Comparison of ENCODE assay signal across 22 cellular contexts in the genomic region with DNA sequence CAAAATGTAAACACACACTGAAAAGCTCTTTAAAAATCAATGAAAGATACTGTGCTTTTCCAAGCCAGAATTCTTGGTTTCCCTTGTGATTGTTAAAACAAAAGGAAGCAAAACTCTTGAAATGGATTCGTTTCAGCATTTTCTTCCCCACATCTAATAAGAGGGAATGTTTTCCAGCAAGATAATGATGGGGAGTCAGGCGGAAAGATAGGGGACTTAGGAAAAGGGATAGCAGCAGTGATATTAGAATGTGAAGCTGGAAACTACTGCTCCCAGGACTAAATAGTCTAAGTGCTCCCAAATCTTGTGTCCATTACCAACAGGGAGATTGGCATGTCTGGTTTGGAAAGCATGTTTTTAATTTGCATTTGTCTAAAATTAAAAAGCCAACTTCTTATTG.
A peak's percentile ranks its signal among the peaks of the same experiment; 100 is the strongest.
DNase-seq lines count a peak whose midpoint lies in the region; ATAC-seq, FAIRE-seq and TF ChIP-seq lines count a peak whose summit lies in the region.
"Had no signal": no experiment of that assay in that cellular context is flagged by ENCODE, and none has a peak within 500 bp of the region (broad histone marks: within the 10 kb centered on the region; RNA-seq: fewer than 3 reads in every experiment).

No MANE protein-coding gene starts in this region.

- no peaks in the 10 kb centered on the region for H3K27me3 Mint-ChIP-seq in endodermal cell (ENCODE audit: insufficient read depth)
- no peaks in the 10 kb centered on the region for H3K27me3 Mint-ChIP-seq in naive thymus-derived CD8-positive, alpha-beta T cell
- H3K27me3 Mint-ChIP-seq: CD4-positive, CD25-positive, alpha-beta regulatory T cell had no signal

- no peak for FAIRE-seq in GM12892 (lab: Jason Lieb, UNC)
- FAIRE-seq: H54, K562 had no signal

- no peak overlapping the region for H3K4me3 ChIP-seq in OCI-LY3 (ENCODE audit: low read length)
- H3K4me3 ChIP-seq in thyroid gland (replicated peaks in 1 of 3) = peak overlapping the region in 1 of 3 donors; percentile 1
- H3K4me3 ChIP-seq in endodermal cell (ENCODE audit: low read length) = no peak overlapping the region
- H3K4me3 ChIP-seq: BLaER1, K562, Peyer's patch had no signal

- H3K36me3 ChIP-seq in OCI-LY3 (replicated peaks; ENCODE audit: low read depth, low read length) (no peaks in the 10 kb centered on the region), thyroid gland (no peaks in the 10 kb centered on the region), endodermal cell (ENCODE audit: control insufficient read depth, insufficient read depth, low read length) (no peaks in the 10 kb centered on the region)
- H3K36me3 ChIP-seq: Peyer's patch had no signal

- peaks cover 12% of the 10 kb centered on the region for H3K4me1 Mint-ChIP-seq in endodermal cell
- peaks cover 0 to 2% (median 0%) of the 10 kb centered on the region in 4 donors for H3K4me1 Mint-ChIP-seq in naive thymus-derived CD8-positive, alpha-beta T cell
- H3K4me1 Mint-ChIP-seq: CD4-positive, CD25-positive, alpha-beta regulatory T cell had no signal

- H4K20me1 ChIP-seq in OCI-LY3 (ENCODE audit: insufficient read depth, low read length) = no peaks in the 10 kb centered on the region

- TF ChIP-seq CTCF in OCI-LY3 (IDR thresholded peaks at IDR 0.05; ENCODE audit: low read depth, low read length) (no peak), thyroid gland (IDR thresholded peaks at IDR 0.05) (no peak), endodermal cell (conservative IDR thresholded peaks at IDR 0.05) (no peak)

- H3K27ac Mint-ChIP-seq in endodermal cell = no peak overlapping the region
- no peak overlapping the region for H3K27ac Mint-ChIP-seq in naive thymus-derived CD8-positive, alpha-beta T cell
- H3K27ac Mint-ChIP-seq: CD4-positive, CD25-positive, alpha-beta regulatory T cell had no signal

- H3K9me3 ChIP-seq in OCI-LY3 (ENCODE audit: insufficient read depth, low read length) (no peaks in the 10 kb centered on the region), thyroid gland (no peaks in the 10 kb centered on the region), endodermal cell (ENCODE audit: control insufficient read depth, low read length) (no peaks in the 10 kb centered on the region)
- H3K9me3 ChIP-seq: BLaER1, Peyer's patch had no signal

- no peak for TF ChIP-seq POLR2A in thyroid gland (IDR thresholded peaks at IDR 0.05)
- no peak for TF ChIP-seq POLR2A in GM12892 (IDR thresholded peaks at IDR 0.05; ENCODE audit: low read depth, low read length)

- WGBS in thyroid gland, 2 donors = 22 to 27% methylated on average over 2 of the region's 2 CpGs
- WGBS in endodermal cell (ENCODE audit: insufficient coverage in 1 of 2, insufficient read length in 1 of 2), 2 experiments = 76 to 100% methylated on average over 1 to 2 of the region's 2 CpGs

- H3K9ac ChIP-seq in OCI-LY3 (ENCODE audit: low read length) (no peak overlapping the region), endodermal cell (ENCODE audit: extremely low read depth, low read length, poor library complexity, severe bottlenecking) (no peak overlapping the region)
- H3K9ac ChIP-seq: BLaER1 had no signal

- POLR2A ChIA-PET in naive thymus-derived CD8-positive, alpha-beta T cell (lab: Charles Lee) = no interaction called here

- peak; percentile 36 for DNase-seq in NCI-H1105 treated with DMSO at 0.1 percent for 48 hours (lab: John Stamatoyannopoulos, UW)
- DNase-seq in NCI-H1105 (lab: John Stamatoyannopoulos, UW) = no peak
- peak; percentile 2 for DNase-seq in fibroblast of peridontal ligament (ENCODE audit: extremely low read depth)
- no peak for DNase-seq in thyroid gland
- DNase-seq in endodermal cell = no peak
- no peak for DNase-seq in naive thymus-derived CD8-positive, alpha-beta T cell
- DNase-seq in GM12892 (ENCODE audit: insufficient read length) = no peak
- DNase-seq: CD4-positive, CD25-positive, alpha-beta regulatory T cell; DMS53; Kasumi-1; NCI-H1092 treated with DMSO at 0.1 percent for 48 hours; NCI-H2029; NCI-H226; NCI-H510A; NCI-H69; OCI-M1; Peyer's patch; SHP77 treated with DMSO at 0.1 percent for 48 hours had no signal

- no peaks in the 10 kb centered on the region for H3K79me2 ChIP-seq in OCI-LY3 (ENCODE audit: low read length)

- ATAC-seq in naive thymus-derived CD8-positive, alpha-beta T cell = no peak
- ATAC-seq: K562 had no signal

- H3K4me2 ChIP-seq in OCI-LY3 (ENCODE audit: low read length) = no peak overlapping the region
- H3K4me2 ChIP-seq: BLaER1 had no signal

- no peaks in the 10 kb centered on the region for H3K9me3 Mint-ChIP-seq in endodermal cell
- H3K9me3 Mint-ChIP-seq in naive thymus-derived CD8-positive, alpha-beta T cell = peaks cover 1 to 20% (median 8%) of the 10 kb centered on the region in 9 donors

- peaks cover 12% of the 10 kb centered on the region for H3K4me1 ChIP-seq in OCI-LY3 (ENCODE audit: low read length)
- H3K4me1 ChIP-seq in thyroid gland = peaks cover 36 to 41% of the 10 kb centered on the region in 2 donors
- peaks cover 3% of the 10 kb centered on the region for H3K4me1 ChIP-seq in endodermal cell (ENCODE audit: control insufficient read depth, insufficient read depth, low read length)
- H3K4me1 ChIP-seq: Peyer's patch had no signal

- H3K36me3 Mint-ChIP-seq in endodermal cell (ENCODE audit: low read depth) = no peaks in the 10 kb centered on the region
- no peaks in the 10 kb centered on the region for H3K36me3 Mint-ChIP-seq in naive thymus-derived CD8-positive, alpha-beta T cell
- H3K36me3 Mint-ChIP-seq: CD4-positive, CD25-positive, alpha-beta regulatory T cell had no signal

- no peak overlapping the region for H3K4me3 Mint-ChIP-seq in endodermal cell
- H3K4me3 Mint-ChIP-seq in naive thymus-derived CD8-positive, alpha-beta T cell = no peak overlapping the region
- H3K4me3 Mint-ChIP-seq: CD4-positive, CD25-positive, alpha-beta regulatory T cell had no signal

- H2AFZ ChIP-seq in OCI-LY3 (ENCODE audit: low read depth, low read length) = peak overlapping the region; percentile 66

- intact Hi-C loops in thyroid gland (cut with DNase I) = no loop called here

- H3K27ac ChIP-seq in OCI-LY3 (ENCODE audit: low read length) = no peak overlapping the region
- peak overlapping the region; percentile 60 to 80 (median 66) for H3K27ac ChIP-seq in thyroid gland
- no peak overlapping the region for H3K27ac ChIP-seq in endodermal cell (ENCODE audit: low read depth, low read length)
- H3K27ac ChIP-seq: BLaER1, Peyer's patch had no signal

- H3K27me3 ChIP-seq in OCI-LY3 (ENCODE audit: low read depth, low read length) = no peaks in the 10 kb centered on the region
- H3K27me3 ChIP-seq in thyroid gland = no peaks in the 10 kb centered on the region
- H3K27me3 ChIP-seq in endodermal cell (ENCODE audit: control insufficient read depth, insufficient read depth, low read length, poor library complexity, severe bottlenecking) = no peaks in the 10 kb centered on the region
- H3K27me3 ChIP-seq: BLaER1, Peyer's patch had no signal

Comparison
In these comparisons a context has a peak if more than half of its experiments do, and no peak if none do; other contexts are left out.
1. DNase-seq: peak in NCI-H1105 treated with DMSO at 0.1 percent for 48 hours (single experiment) and fibroblast of peridontal ligament (single experiment); none in NCI-H1105 (single experiment), thyroid gland (0 of 2), endodermal cell (single experiment), naive thymus-derived CD8-positive, alpha-beta T cell (0 of 10) and GM12892 (single experiment).
2. H3K27ac ChIP-seq: peak in thyroid gland (3 of 3); none in OCI-LY3 (single experiment) and endodermal cell (single experiment).